Comparison of ENCODE assay signal across 1 cellular context in the genomic region with DNA sequence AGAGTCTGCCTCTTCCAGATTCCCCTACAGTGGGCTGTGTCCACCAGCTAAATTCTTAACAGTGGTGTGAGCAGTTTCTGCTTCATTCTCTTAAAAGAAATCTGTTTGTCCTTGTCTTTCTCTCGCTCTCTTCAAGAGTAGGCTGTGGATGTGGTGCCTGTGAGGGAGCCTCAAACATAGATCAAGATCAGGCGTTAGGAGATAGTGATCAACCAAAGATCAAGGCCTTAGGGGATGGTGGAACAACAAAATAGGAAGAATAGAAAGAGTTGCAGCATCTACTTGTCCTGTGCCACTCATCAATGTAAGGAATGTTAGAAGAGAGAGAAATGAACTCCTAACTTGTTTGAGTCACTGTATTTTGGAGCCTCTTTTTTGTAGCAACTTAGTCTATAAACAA.
TF ChIP-seq lines count a peak whose summit lies in the region.

No MANE protein-coding gene starts in this region.

TF ChIP-seq in HepG2, 621 proteins besides CTCF, POLR2A, EP300 and RAD21 (continued from another document):
- TF ChIP-seq, protein P1, sequence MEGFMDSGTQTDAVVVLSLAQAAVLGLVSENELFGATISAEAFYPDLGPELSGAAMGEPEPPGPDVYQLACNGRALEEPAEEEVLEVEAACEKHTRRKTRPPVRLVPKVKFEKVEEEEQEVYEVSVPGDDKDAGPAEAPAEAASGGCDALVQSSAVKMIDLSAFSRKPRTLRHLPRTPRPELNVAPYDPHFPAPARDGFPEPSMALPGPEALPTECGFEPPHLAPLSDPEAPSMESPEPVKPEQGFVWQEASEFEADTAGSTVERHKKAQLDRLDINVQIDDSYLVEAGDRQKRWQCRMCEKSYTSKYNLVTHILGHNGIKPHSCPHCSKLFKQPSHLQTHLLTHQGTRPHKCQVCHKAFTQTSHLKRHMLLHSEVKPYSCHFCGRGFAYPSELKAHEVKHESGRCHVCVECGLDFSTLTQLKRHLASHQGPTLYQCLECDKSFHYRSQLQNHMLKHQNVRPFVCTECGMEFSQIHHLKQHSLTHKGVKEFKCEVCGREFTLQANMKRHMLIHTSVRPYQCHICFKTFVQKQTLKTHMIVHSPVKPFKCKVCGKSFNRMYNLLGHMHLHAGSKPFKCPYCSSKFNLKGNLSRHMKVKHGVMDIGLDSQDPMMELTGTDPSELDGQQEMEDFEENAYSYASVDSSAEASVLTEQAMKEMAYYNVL (CRISPR knock-in tag; IDR thresholded peaks at IDR 0.05; ENCODE audit: borderline replicate concordance), result peak; percentile 58; the same call in 1 of the 2 replicates
- TF ChIP-seq ZNF530 (CRISPR knock-in tag; IDR thresholded peaks at IDR 0.05; ENCODE audit: low read depth) (no peak), ZNF792 (CRISPR knock-in tag; IDR thresholded peaks at IDR 0.05) (peak; percentile 80), PAWR (CRISPR knock-in tag; IDR thresholded peaks at IDR 0.05; ENCODE audit: borderline replicate concordance) (no peak), RFX1 (IDR thresholded peaks at IDR 0.05) (no peak), GATAD2A (CRISPR knock-in tag; IDR thresholded peaks at IDR 0.05) (peak; percentile 28; the same call in 1 of the 2 replicates), ZMYM2 (CRISPR knock-in tag; IDR thresholded peaks at IDR 0.05) (no peak), TEAD2 (CRISPR knock-in tag; IDR thresholded peaks at IDR 0.05) (no peak), IRF2 (CRISPR knock-in tag; IDR thresholded peaks at IDR 0.05) (no peak), BCL6 (CRISPR knock-in tag; IDR thresholded peaks at IDR 0.05) (peak; percentile 31; the same call in 1 of the 2 replicates), SOX13 (IDR thresholded peaks at IDR 0.05) (no peak), SOX13 (CRISPR knock-in tag; conservative IDR thresholded peaks at IDR 0.05 in 1 of 2, IDR thresholded peaks at IDR 0.05 in 1 of 2) (peak in 1 of 2 experiments; percentile 44; a peak in 1 of 4 replicates), RFX3 (CRISPR knock-in tag; IDR thresholded peaks at IDR 0.05) (no peak), AHR (CRISPR knock-in tag; IDR thresholded peaks at IDR 0.05) (no peak), RELA (CRISPR knock-in tag; IDR thresholded peaks at IDR 0.05) (no peak)
- TF ChIP-seq, protein P2, sequence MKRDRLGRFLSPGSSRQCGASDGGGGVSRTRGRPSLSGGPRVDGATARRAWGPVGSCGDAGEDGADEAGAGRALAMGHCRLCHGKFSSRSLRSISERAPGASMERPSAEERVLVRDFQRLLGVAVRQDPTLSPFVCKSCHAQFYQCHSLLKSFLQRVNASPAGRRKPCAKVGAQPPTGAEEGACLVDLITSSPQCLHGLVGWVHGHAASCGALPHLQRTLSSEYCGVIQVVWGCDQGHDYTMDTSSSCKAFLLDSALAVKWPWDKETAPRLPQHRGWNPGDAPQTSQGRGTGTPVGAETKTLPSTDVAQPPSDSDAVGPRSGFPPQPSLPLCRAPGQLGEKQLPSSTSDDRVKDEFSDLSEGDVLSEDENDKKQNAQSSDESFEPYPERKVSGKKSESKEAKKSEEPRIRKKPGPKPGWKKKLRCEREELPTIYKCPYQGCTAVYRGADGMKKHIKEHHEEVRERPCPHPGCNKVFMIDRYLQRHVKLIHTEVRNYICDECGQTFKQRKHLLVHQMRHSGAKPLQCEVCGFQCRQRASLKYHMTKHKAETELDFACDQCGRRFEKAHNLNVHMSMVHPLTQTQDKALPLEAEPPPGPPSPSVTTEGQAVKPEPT (CRISPR knock-in tag; IDR thresholded peaks at IDR 0.05; ENCODE audit: low read depth), result no peak
- TF ChIP-seq, protein P3, sequence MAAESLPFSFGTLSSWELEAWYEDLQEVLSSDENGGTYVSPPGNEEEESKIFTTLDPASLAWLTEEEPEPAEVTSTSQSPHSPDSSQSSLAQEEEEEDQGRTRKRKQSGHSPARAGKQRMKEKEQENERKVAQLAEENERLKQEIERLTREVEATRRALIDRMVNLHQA (CRISPR knock-in tag; IDR thresholded peaks at IDR 0.05), result no peak
- TF ChIP-seq, protein P4, sequence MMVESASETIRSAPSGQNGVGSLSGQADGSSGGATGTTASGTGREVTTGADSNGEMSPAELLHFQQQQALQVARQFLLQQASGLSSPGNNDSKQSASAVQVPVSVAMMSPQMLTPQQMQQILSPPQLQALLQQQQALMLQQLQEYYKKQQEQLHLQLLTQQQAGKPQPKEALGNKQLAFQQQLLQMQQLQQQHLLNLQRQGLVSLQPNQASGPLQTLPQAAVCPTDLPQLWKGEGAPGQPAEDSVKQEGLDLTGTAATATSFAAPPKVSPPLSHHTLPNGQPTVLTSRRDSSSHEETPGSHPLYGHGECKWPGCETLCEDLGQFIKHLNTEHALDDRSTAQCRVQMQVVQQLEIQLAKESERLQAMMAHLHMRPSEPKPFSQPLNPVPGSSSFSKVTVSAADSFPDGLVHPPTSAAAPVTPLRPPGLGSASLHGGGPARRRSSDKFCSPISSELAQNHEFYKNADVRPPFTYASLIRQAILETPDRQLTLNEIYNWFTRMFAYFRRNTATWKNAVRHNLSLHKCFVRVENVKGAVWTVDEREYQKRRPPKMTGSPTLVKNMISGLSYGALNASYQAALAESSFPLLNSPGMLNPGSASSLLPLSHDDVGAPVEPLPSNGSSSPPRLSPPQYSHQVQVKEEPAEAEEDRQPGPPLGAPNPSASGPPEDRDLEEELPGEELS (CRISPR knock-in tag; IDR thresholded peaks at IDR 0.05), result peak; percentile 23; the same call in 1 of the 2 replicates
TF ChIP-seq in HepG2: peak in this region for 8.
